In genomic region chr4:70818921-70819320, GRCh38 we compare ENCODE assay signal across 15 cellular contexts. TPM values are rescaled to one million over a fixed set of nuclear protein-coding genes. Genes with fewer than 3 reads are reported as not detected.
DNase-seq lines count a peak whose midpoint lies in the region; ATAC-seq and TF ChIP-seq lines count a peak whose summit lies in the region.
"Had no signal": no experiment of that assay in that cellular context is flagged by ENCODE, and none has a peak within 500 bp of the region (broad histone marks: within the 10 kb centered on the region; RNA-seq: fewer than 3 reads in every experiment).

No MANE protein-coding gene starts in this region.

- H3K27me3 Mint-ChIP-seq in activated T-cell treated with anti-CD3 and anti-CD28 coated beads, Interleukin-2, amount 50 U/mL, for 24 hours: no peaks in the 10 kb centered on the region
- H3K27me3 Mint-ChIP-seq in central memory CD8-positive, alpha-beta T cell: no peaks in the 10 kb centered on the region
- no peaks in the 10 kb centered on the region for H3K27me3 Mint-ChIP-seq in nephron progenitor cell (ENCODE audit: low read depth, poor library complexity)
- H3K27me3 Mint-ChIP-seq in Caco-2 (ENCODE audit: insufficient read depth, unreplicated experiment): no peaks in the 10 kb centered on the region
- H3K27me3 Mint-ChIP-seq in CD14-positive monocyte (ENCODE audit: low read depth in 3 of 3): no peaks in the 10 kb centered on the region

- BruUV-seq in Caco-2 (replicated peaks; lab: Mats Ljungman, UMichigan): no TSS peak

- no peaks in the 10 kb centered on the region for H3K9me3 Mint-ChIP-seq in activated T-cell treated with anti-CD3 and anti-CD28 coated beads, Interleukin-2, amount 50 U/mL, for 24 hours
- H3K9me3 Mint-ChIP-seq in central memory CD8-positive, alpha-beta T cell: no peaks in the 10 kb centered on the region
- H3K9me3 Mint-ChIP-seq in nephron progenitor cell (no peaks in the 10 kb centered on the region), Caco-2 (ENCODE audit: unreplicated experiment) (no peaks in the 10 kb centered on the region), CD14-positive monocyte (peaks cover 0 to 1% (median 0%) of the 10 kb centered on the region in 7 donors)

- POLR2A ChIA-PET in Caco-2 (lab: Charles Lee): no interaction called here

- intact Hi-C loops in Caco-2 (cut with micrococcal nuclease; ENCODE audit: unreplicated experiment): no loop called here
- intact Hi-C loops in CD14-positive monocyte (cut with micrococcal nuclease): no loop called here

- CTCF ChIA-PET in Caco-2 (lab: Charles Lee): no interaction called here

- H3K27me3 ChIP-seq in Caco-2 (replicated peaks; ENCODE audit: control insufficient read depth, insufficient read depth, low read length): no peaks in the 10 kb centered on the region

- no peaks in the 10 kb centered on the region for H3K9me3 ChIP-seq in Caco-2

- H3K36me3 ChIP-seq in Caco-2 (ENCODE audit: control insufficient read depth, insufficient read depth, low read length): no peaks in the 10 kb centered on the region

- peaks cover 74% of the 10 kb centered on the region for H3K36me3 Mint-ChIP-seq in activated T-cell treated with anti-CD3 and anti-CD28 coated beads, Interleukin-2, amount 50 U/mL, for 24 hours (ENCODE audit: low read depth)
- peaks cover 52% of the 10 kb centered on the region for H3K36me3 Mint-ChIP-seq in central memory CD8-positive, alpha-beta T cell (ENCODE audit: insufficient read depth)
- H3K36me3 Mint-ChIP-seq in nephron progenitor cell (ENCODE audit: low read depth) (peaks cover 49% of the 10 kb centered on the region), Caco-2 (ENCODE audit: insufficient read depth, unreplicated experiment) (peaks cover 46% of the 10 kb centered on the region), CD14-positive monocyte (peaks cover 45 to 61% of the 10 kb centered on the region in 2 donors)

- H3K4me1 Mint-ChIP-seq in activated T-cell treated with anti-CD3 and anti-CD28 coated beads, Interleukin-2, amount 50 U/mL, for 24 hours (ENCODE audit: low read depth): peaks cover 20% of the 10 kb centered on the region
- H3K4me1 Mint-ChIP-seq in central memory CD8-positive, alpha-beta T cell: peaks cover 9% of the 10 kb centered on the region
- H3K4me1 Mint-ChIP-seq in nephron progenitor cell (peaks cover 5% of the 10 kb centered on the region), Caco-2 (ENCODE audit: low read depth, unreplicated experiment) (no peaks in the 10 kb centered on the region), CD14-positive monocyte (peaks cover 16% of the 10 kb centered on the region)

- no peak for TF ChIP-seq CTCF in nephron progenitor cell (IDR thresholded peaks at IDR 0.05)
- TF ChIP-seq CTCF in Caco-2 (IDR thresholded peaks at IDR 0.05; ENCODE audit: insufficient read depth in 1 of 2, low read depth in 1 of 2, low read length in 1 of 2, severe bottlenecking in 1 of 2, unreplicated experiment in 1 of 2): no peak
- TF ChIP-seq CTCF in CD14-positive monocyte (IDR thresholded peaks at IDR 0.05): no peak

- no peak for ATAC-seq in central memory CD8-positive, alpha-beta T cell (replicated peaks; ENCODE audit: extremely low read depth, poor library complexity, severe bottlenecking)

- H3K4me3 ChIP-seq in Caco-2 (ENCODE audit: low read depth, low read length): no peak overlapping the region
- H3K4me3 ChIP-seq: GM23248 had no signal

- DNase-seq in activated T-cell treated with anti-CD3 and anti-CD28 coated beads, Interleukin-2, amount 50 U/mL, for 24 hours: no peak
- no peak for DNase-seq in activated T-cell treated with anti-CD3 and anti-CD28 coated beads, Interleukin-2, amount 50 U/mL, for 1 hour
- peak; percentile 7 for DNase-seq in GM04503 (ENCODE audit: low read depth)
- no peak for DNase-seq in central memory CD8-positive, alpha-beta T cell (ENCODE audit: low spot score in 2 of 2)
- no peak for DNase-seq in nephron progenitor cell
- DNase-seq in Caco-2: no peak
- DNase-seq in ecto neural progenitor cell (ENCODE audit: low spot score): no peak
- no peak for DNase-seq in CD14-positive monocyte (ENCODE audit: low spot score)
- DNase-seq: EL, GM23248, IMR-90, NCI-H1436 treated with DMSO at 0.1 percent for 48 hours, NCI-H2081, NCI-H510A treated with DMSO at 0.1 percent for 48 hours, SHP77 treated with DMSO at 0.1 percent for 48 hours had no signal

- H3K4me3 Mint-ChIP-seq in activated T-cell treated with anti-CD3 and anti-CD28 coated beads, Interleukin-2, amount 50 U/mL, for 24 hours: no peak overlapping the region
- H3K4me3 Mint-ChIP-seq in central memory CD8-positive, alpha-beta T cell: no peak overlapping the region
- H3K4me3 Mint-ChIP-seq in nephron progenitor cell (no peak overlapping the region), Caco-2 (ENCODE audit: unreplicated experiment) (no peak overlapping the region), CD14-positive monocyte (no peak overlapping the region)

- peak overlapping the region; percentile 7 for H3K27ac Mint-ChIP-seq in activated T-cell treated with anti-CD3 and anti-CD28 coated beads, Interleukin-2, amount 50 U/mL, for 24 hours
- peak overlapping the region; percentile 20 for H3K27ac Mint-ChIP-seq in central memory CD8-positive, alpha-beta T cell (ENCODE audit: low read depth)
- H3K27ac Mint-ChIP-seq in nephron progenitor cell (peak overlapping the region; percentile 11), Caco-2 (ENCODE audit: unreplicated experiment) (no peak overlapping the region), CD14-positive monocyte (peak overlapping the region in 1 of 7 donors; percentile 37)

- no peaks in the 10 kb centered on the region for H3K4me1 ChIP-seq in Caco-2

RNA-seq across cellular contexts. Expression of gene GRSF1, which starts 20.8 kb away (rescaled TPM):
- 72.3 and 76.1 TPM in 2 replicates for total RNA-seq in Caco-2 (2022)
- polyA plus RNA-seq in CD14-positive monocyte: 10 to 100 TPM; 93.6 to 95.9 TPM
